10 cellular contexts compared by ENCODE assay signal in genomic region chr19:44582581-44583265, GRCh38. TPM values are rescaled to one million over a fixed set of nuclear protein-coding genes. Genes with fewer than 3 reads are reported as not detected.
A peak's percentile ranks its signal among the peaks of the same experiment; 100 is the strongest.
DNase-seq lines count a peak whose midpoint lies in the region; ATAC-seq and TF ChIP-seq lines count a peak whose summit lies in the region.
"Had no signal": no experiment of that assay in that cellular context is flagged by ENCODE, and none has a peak within 500 bp of the region (broad histone marks: within the 10 kb centered on the region; RNA-seq: fewer than 3 reads in every experiment).

No MANE protein-coding gene starts in this region.

- no peaks in the 10 kb centered on the region for H3K27me3 ChIP-seq in NT2/D1 (ENCODE audit: insufficient read depth, insufficient read length)

- ATAC-seq in esophagus mucosa = peak; percentile 60

- no peak overlapping the region for H3K4me3 ChIP-seq in NT2/D1 (ENCODE audit: insufficient read length, low read depth)

- peaks cover 16% of the 10 kb centered on the region; the same call in 1 of the 2 replicates for H3K9me3 ChIP-seq in NT2/D1 (ENCODE audit: insufficient read depth, low read length)

- no peaks in the 10 kb centered on the region for H3K36me3 ChIP-seq in NT2/D1 (ENCODE audit: insufficient read depth, insufficient read length, low read length)

- DNase-seq in activated CD4-positive, alpha-beta T cell treated with anti-CD3 and anti-CD28 coated beads for 48 hours = peak; percentile 69
- no peak for DNase-seq in activated CD4-positive, alpha-beta T cell treated with anti-CD3 and anti-CD28 coated beads, Interleukin-2, amount 50 U/mL, for 1 hour
- DNase-seq in NT2/D1 (ENCODE audit: low read depth, low spot score) (peak; percentile 54), NCI-H128 (lab: John Stamatoyannopoulos, UW; ENCODE audit: unreplicated experiment) (no peak), GM20000 (ENCODE audit: low spot score) (no peak)
- peak; percentile 34 for DNase-seq in stimulated activated CD4-positive, alpha-beta T cell treated with anti-CD3 and anti-CD28 coated beads, Interleukin-1b, Interleukin-23, amount 100 ng/mL, for 48 hours
- no peak for DNase-seq in activated CD8-positive, alpha-beta memory T cell treated with anti-CD3 and anti-CD28 coated beads, Interleukin-2, amount 50 U/mL, for 4 hours
- DNase-seq: DMS153, NCI-H2029 treated with DMSO at 0.1 percent for 48 hours had no signal

- no peak for TF ChIP-seq CTCF in GM20000 (IDR thresholded peaks at IDR 0.05; ENCODE audit: extremely low read depth, missing control alignments)

- no peaks in the 10 kb centered on the region for H3K4me1 ChIP-seq in NT2/D1 (ENCODE audit: insufficient read depth, insufficient read length)

- H3K9ac ChIP-seq in NT2/D1 (ENCODE audit: insufficient read length, low read depth) = no peak overlapping the region

RNA-seq across cellular contexts. Expression of gene IGSF23, which starts 30.6 kb away (rescaled TPM):
- total RNA-seq in esophagus mucosa = not detected

RNA-seq across cellular contexts. Expression of gene CEACAM20, which starts 53.2 kb away (rescaled TPM):
- total RNA-seq in esophagus mucosa = not detected

Comparison
In these comparisons a context has a peak if more than half of its experiments do, and no peak if none do; other contexts are left out.
1. DNase-seq: peak in activated CD4-positive, alpha-beta T cell treated with anti-CD3 and anti-CD28 coated beads for 48 hours (single experiment), NT2/D1 (single experiment) and stimulated activated CD4-positive, alpha-beta T cell treated with anti-CD3 and anti-CD28 coated beads, Interleukin-1b, Interleukin-23, amount 100 ng/mL, for 48 hours (single experiment); none in activated CD4-positive, alpha-beta T cell treated with anti-CD3 and anti-CD28 coated beads, Interleukin-2, amount 50 U/mL, for 1 hour (single experiment), NCI-H128 (single experiment), activated CD8-positive, alpha-beta memory T cell treated with anti-CD3 and anti-CD28 coated beads, Interleukin-2, amount 50 U/mL, for 4 hours (single experiment) and GM20000 (single experiment).